Comparison of ENCODE assay signal across 8 cellular contexts in the genomic region with DNA sequence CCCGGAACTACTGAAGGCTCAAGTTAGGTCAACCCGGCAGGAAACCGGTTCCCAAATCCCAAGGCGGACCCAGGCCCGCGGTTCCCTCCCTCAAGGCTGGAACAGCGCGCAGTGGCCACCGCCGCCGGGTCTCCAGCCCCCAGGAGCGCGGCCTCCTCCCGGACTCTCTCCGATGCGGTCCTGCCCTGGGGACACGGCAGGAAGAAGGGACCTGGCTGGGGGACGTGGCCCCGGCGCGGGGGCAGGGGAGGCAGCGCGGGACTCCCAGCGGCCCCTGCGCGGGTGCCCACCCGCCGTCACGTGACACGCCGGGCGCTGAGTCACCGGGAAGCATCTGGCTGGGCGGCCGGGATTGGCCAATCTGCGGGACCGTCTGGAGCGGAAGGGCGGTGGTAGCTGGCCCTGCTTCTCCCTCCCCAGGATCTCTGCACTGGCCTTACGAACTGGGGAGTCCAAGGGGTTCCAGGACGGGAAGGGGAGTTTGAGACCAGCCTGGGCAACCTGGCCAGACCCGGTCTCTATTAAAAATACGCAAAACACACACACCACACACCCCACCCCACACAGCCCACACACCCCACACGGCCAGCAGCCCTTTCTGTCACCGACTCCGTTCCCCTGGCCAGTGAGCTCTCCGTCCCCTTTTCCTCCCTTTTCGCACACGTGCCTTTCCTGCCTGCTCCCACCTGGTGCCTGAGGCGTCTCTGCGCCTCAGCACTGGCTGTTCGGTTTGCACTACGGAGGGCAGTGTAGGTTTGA. TPM values are rescaled to one million over a fixed set of nuclear protein-coding genes. Genes with fewer than 3 reads are reported as not detected.
A peak's percentile ranks its signal among the peaks of the same experiment; 100 is the strongest.
DNase-seq lines count a peak whose midpoint lies in the region; ATAC-seq and TF ChIP-seq lines count a peak whose summit lies in the region.

No MANE protein-coding gene starts in this region.

- peaks cover 53% of the 10 kb centered on the region for H3K4me1 ChIP-seq in lower lobe of right lung

- no peaks in the 10 kb centered on the region for H3K36me3 Mint-ChIP-seq in CD14-positive monocyte
- H3K36me3 Mint-ChIP-seq in activated CD4-positive, alpha-beta memory T cell treated with anti-CD3 and anti-CD28 coated beads for 36 hours = peaks cover 13% of the 10 kb centered on the region

- peaks cover 0 to 7% (median 2%) of the 10 kb centered on the region in 3 donors for H3K27me3 Mint-ChIP-seq in CD14-positive monocyte (ENCODE audit: low read depth in 3 of 3)
- no peaks in the 10 kb centered on the region for H3K27me3 Mint-ChIP-seq in activated CD4-positive, alpha-beta memory T cell treated with anti-CD3 and anti-CD28 coated beads for 36 hours

- peak overlapping the region; percentile 98 to 100 (median 99) for H3K27ac Mint-ChIP-seq in CD14-positive monocyte
- peak overlapping the region; percentile 95 for H3K27ac Mint-ChIP-seq in activated CD4-positive, alpha-beta memory T cell treated with anti-CD3 and anti-CD28 coated beads for 36 hours

- CTCF ChIA-PET in activated CD4-positive, alpha-beta memory T cell treated with anti-CD3 and anti-CD28 coated beads for 36 hours (lab: Charles Lee) = interaction anchor here (0.6 to 4.4 kb wide), 10 partner anchors 9 to 61 kb away, joined by 3 to 41 read pairs (median 4); a partner anchor contains a TSS

- H3K4me3 ChIP-seq in dorsolateral prefrontal cortex = peak overlapping the region; percentile 64 to 100 (median 86)
- H3K4me3 ChIP-seq in lower lobe of right lung = peak overlapping the region; percentile 89

- peak; percentile 77 for ATAC-seq in GM19395 (IDR thresholded peaks at IDR 0.05; ENCODE audit: unreplicated experiment)
- ATAC-seq in lower lobe of right lung = peak; percentile 94 to 96

- peak; percentile 97 for DNase-seq in CD14-positive monocyte (ENCODE audit: low spot score)
- DNase-seq in HK-2 (ENCODE audit: unreplicated experiment) = peak; percentile 94
- DNase-seq in NCI-H774 (lab: John Stamatoyannopoulos, UW) = peak; percentile 97
- peak; percentile 96 for DNase-seq in activated CD4-positive, alpha-beta memory T cell treated with anti-CD3 and anti-CD28 coated beads for 36 hours
- peak; percentile 93 to 97 (median 96) for DNase-seq in dorsolateral prefrontal cortex
- DNase-seq in lower lobe of right lung = peak; percentile 98
- DNase-seq in stimulated activated CD4-positive, alpha-beta T cell treated with anti-CD3 and anti-CD28 coated beads, TNF-alpha, amount 100 ng/mL, for 24 hours (ENCODE audit: low read depth in 3 of 3) = peak; percentile 85 to 95 (median 86)

- no peaks in the 10 kb centered on the region for H3K9me3 Mint-ChIP-seq in CD14-positive monocyte
- H3K9me3 Mint-ChIP-seq in activated CD4-positive, alpha-beta memory T cell treated with anti-CD3 and anti-CD28 coated beads for 36 hours = no peaks in the 10 kb centered on the region

- no peaks in the 10 kb centered on the region for H3K9me3 ChIP-seq in lower lobe of right lung

- TF ChIP-seq CTCF in CD14-positive monocyte (IDR thresholded peaks at IDR 0.05) (no peak), dorsolateral prefrontal cortex (IDR thresholded peaks at IDR 0.05 in 54 of 56, conservative IDR thresholded peaks at IDR 0.05 in 2 of 56; ENCODE audit: low read depth in 1 of 56, partially characterized antibody in 56 of 56) (peak in 15 of 56 donors; percentile 7 to 43 (median 19)), lower lobe of right lung (IDR thresholded peaks at IDR 0.05) (no peak)

- H3K27me3 ChIP-seq in dorsolateral prefrontal cortex = no peaks in the 10 kb centered on the region
- H3K27me3 ChIP-seq in lower lobe of right lung (ENCODE audit: low read depth) = no peaks in the 10 kb centered on the region

- POLR2A ChIA-PET in activated CD4-positive, alpha-beta memory T cell treated with anti-CD3 and anti-CD28 coated beads for 36 hours (lab: Charles Lee) = interaction anchor here (1.4 to 15.3 kb wide), 4 partner anchors 21 to 55 kb away, joined by 3 to 824 read pairs (median 136); a partner anchor contains a TSS

- intact Hi-C loops in CD14-positive monocyte (cut with micrococcal nuclease) = loop anchor here (2.0 kb wide), 2 partner anchors 15 to 19 kb away; no protein-coding TSS in a partner anchor
- intact Hi-C loops in activated CD4-positive, alpha-beta memory T cell treated with anti-CD3 and anti-CD28 coated beads for 36 hours (cut with micrococcal nuclease) = loop anchor here (1.0 to 2.0 kb wide), 4 partner anchors 10 to 51 kb away; no protein-coding TSS in a partner anchor
- intact Hi-C loops in dorsolateral prefrontal cortex (cut with DNase I) = loop anchor here (1.0 kb wide), 1 partner anchor 20 kb away; no protein-coding TSS in a partner anchor
- intact Hi-C loops in lower lobe of right lung (cut with DNase I) = no loop called here

- H3K4me1 Mint-ChIP-seq in CD14-positive monocyte = peaks cover 38% of the 10 kb centered on the region
- H3K4me1 Mint-ChIP-seq in activated CD4-positive, alpha-beta memory T cell treated with anti-CD3 and anti-CD28 coated beads for 36 hours (ENCODE audit: low read depth) = peaks cover 19% of the 10 kb centered on the region

- peak overlapping the region; percentile 93 to 94 for H3K4me3 Mint-ChIP-seq in CD14-positive monocyte
- H3K4me3 Mint-ChIP-seq in activated CD4-positive, alpha-beta memory T cell treated with anti-CD3 and anti-CD28 coated beads for 36 hours = peak overlapping the region; percentile 91

- no peaks in the 10 kb centered on the region for H3K36me3 ChIP-seq in lower lobe of right lung

- H3K27ac ChIP-seq in dorsolateral prefrontal cortex = peak overlapping the region; percentile 91 to 100 (median 100)
- H3K27ac ChIP-seq in lower lobe of right lung = peak overlapping the region; percentile 100

RNA-seq across cellular contexts. Expression of a gene that starts 21.4 kb away (rescaled TPM):
- polyA plus RNA-seq in CD14-positive monocyte = 100 to 1,000 TPM; 263 to 554 TPM
- total RNA-seq in activated CD4-positive, alpha-beta memory T cell treated with anti-CD3 and anti-CD28 coated beads for 36 hours = 1,000 to 10,000 TPM; 8,046 to 8,888 TPM
- total RNA-seq in dorsolateral prefrontal cortex = over 10,000 TPM in 119 of 120 experiments, 1,000 to 10,000 TPM in 1; 7,808 to 28,438 (median 16,246) TPM
- total RNA-seq in lower lobe of right lung = 11,612 TPM

RNA-seq across cellular contexts. Expression of a gene that starts 47.4 kb away (rescaled TPM):
- 10 to 100 TPM; 18.6 to 29.7 TPM for polyA plus RNA-seq in CD14-positive monocyte
- 10 to 100 TPM; 67.8 to 69.8 TPM for total RNA-seq in activated CD4-positive, alpha-beta memory T cell treated with anti-CD3 and anti-CD28 coated beads for 36 hours
- 100 to 1,000 TPM in 34 of 120 experiments, 10 to 100 TPM in 86; 71.5 to 120 (median 93.9) TPM for total RNA-seq in dorsolateral prefrontal cortex
- 61.2 TPM for total RNA-seq in lower lobe of right lung

RNA-seq across cellular contexts. Expression of a gene that starts 54.9 kb away (rescaled TPM):
- 1 to 10 TPM in 1 of 2 donors, under 1 TPM in 1; 0.90 to 1.3 TPM for polyA plus RNA-seq in CD14-positive monocyte
- total RNA-seq in activated CD4-positive, alpha-beta memory T cell treated with anti-CD3 and anti-CD28 coated beads for 36 hours = 100 to 1,000 TPM; 593 to 683 TPM
- total RNA-seq in dorsolateral prefrontal cortex (1,000 to 10,000 TPM in 5 of 120 experiments, 100 to 1,000 TPM in 115; 106 to 1,508 (median 405) TPM), lower lobe of right lung (980 TPM)

Comparison
In these comparisons a context has a peak if more than half of its experiments do, and no peak if none do; other contexts are left out.
1. Peak in every context shown above with its lines: DNase-seq, ATAC-seq, H3K4me3 ChIP-seq and H3K27ac ChIP-seq.